1 cellular context compared by ENCODE assay signal in genomic region chr1:59880735-59881134, GRCh38.
TF ChIP-seq lines count a peak whose summit lies in the region.

No MANE protein-coding gene starts in this region.

TF ChIP-seq in liver, 16 proteins besides CTCF, POLR2A, EP300 and RAD21:
- TF ChIP-seq MAX (IDR thresholded peaks at IDR 0.05) (no peak), NR2F2 (IDR thresholded peaks at IDR 0.05) (no peak), JUND (IDR thresholded peaks at IDR 0.05) (no peak), RXRA (IDR thresholded peaks at IDR 0.05) (peak; percentile 20 to 44), FOXA2 (IDR thresholded peaks at IDR 0.05) (no peak), ATF3 (IDR thresholded peaks at IDR 0.05) (no peak), FOXA1 (IDR thresholded peaks at IDR 0.05) (no peak), GABPA (IDR thresholded peaks at IDR 0.05 in 1 of 2, conservative IDR thresholded peaks at IDR 0.05 in 1 of 2) (no peak), TAF1 (conservative IDR thresholded peaks at IDR 0.05) (no peak), YY1 (IDR thresholded peaks at IDR 0.05) (no peak), HNF4A (conservative IDR thresholded peaks at IDR 0.05) (peak; percentile 53), REST (IDR thresholded peaks at IDR 0.05) (no peak), SP1 (IDR thresholded peaks at IDR 0.05) (no peak), ZBTB33 (IDR thresholded peaks at IDR 0.05) (no peak), EGR1 (IDR thresholded peaks at IDR 0.05; ENCODE audit: low read depth in 2 of 2) (no peak), HNF4G (IDR thresholded peaks at IDR 0.05) (no peak)
